ENCODE assay signal across 1 cellular context in genomic region chr6:83859410-83860346, GRCh38.
TF ChIP-seq lines count a peak whose summit lies in the region.

Gene CYB5R4 (plus strand): TSS chr6:83859689. CDS start chr6:83859783, 94 bp downstream.

TF ChIP-seq in K562, 482 proteins besides CTCF, POLR2A, EP300 and RAD21 (continued from another document and continues in another):
- TF ChIP-seq VEZF1 (CRISPR knock-in tag; IDR thresholded peaks at IDR 0.05), result peak; percentile 80
- no peak for TF ChIP-seq NCOA4 (IDR thresholded peaks at IDR 0.05; ENCODE audit: partially characterized antibody)
- TF ChIP-seq CHD4 (IDR thresholded peaks at IDR 0.05; ENCODE audit: insufficient read depth, insufficient replicate concordance, low read depth, low read length, poor library complexity, severe bottlenecking), result no peak
- TF ChIP-seq MTF1 (CRISPR knock-in tag; IDR thresholded peaks at IDR 0.05; ENCODE audit: borderline replicate concordance), result no peak
- TF ChIP-seq ELF2 (CRISPR knock-in tag; IDR thresholded peaks at IDR 0.05), result peak; percentile 98
- no peak for TF ChIP-seq NEUROD1 (IDR thresholded peaks at IDR 0.05; ENCODE audit: borderline replicate concordance, low read depth, low read length, partially characterized antibody)
- TF ChIP-seq TGIF2 (CRISPR knock-in tag; IDR thresholded peaks at IDR 0.05), result peak; percentile 78
- TF ChIP-seq RBM25 (IDR thresholded peaks at IDR 0.05; ENCODE audit: low read depth, low read length, severe bottlenecking), result no peak
- 0 out of 2 replicates have a peak, but pooled peaks have one; percentile 38 for TF ChIP-seq THRB (CRISPR knock-in tag; conservative IDR thresholded peaks at IDR 0.05)
- no peak for TF ChIP-seq ETS2 (tag; IDR thresholded peaks at IDR 0.05; ENCODE audit: borderline replicate concordance, poor library complexity, severe bottlenecking)
- TF ChIP-seq FOXJ3 (CRISPR knock-in tag; IDR thresholded peaks at IDR 0.05), result peak; percentile 79
- peak; percentile 69 for TF ChIP-seq ATF4 (CRISPR knock-in tag; IDR thresholded peaks at IDR 0.05)
- peak; percentile 42 for TF ChIP-seq ASH1L (IDR thresholded peaks at IDR 0.05; ENCODE audit: borderline replicate concordance, low read depth, partially characterized antibody)
- no peak for TF ChIP-seq MAFK (IDR thresholded peaks at IDR 0.05; ENCODE audit: low read length)
- no peak for TF ChIP-seq ZNF253 (CRISPR knock-in tag; conservative IDR thresholded peaks at IDR 0.05)
- no peak for TF ChIP-seq ZNF274 (IDR thresholded peaks at IDR 0.05; ENCODE audit: borderline replicate concordance, low read depth, low read length)
- no peak for TF ChIP-seq CEBPZ (IDR thresholded peaks at IDR 0.05; ENCODE audit: borderline replicate concordance, low read depth, low read length)
- peak; percentile 97 for TF ChIP-seq ZBTB7A (IDR thresholded peaks at IDR 0.05; ENCODE audit: borderline replicate concordance, control insufficient read depth, low read depth, low read length)
- TF ChIP-seq HDAC8 (tag; IDR thresholded peaks at IDR 0.05), result peak; percentile 77; the same call in 1 of the 2 replicates
- TF ChIP-seq HMG20A (CRISPR knock-in tag; conservative IDR thresholded peaks at IDR 0.05), result no peak
- TF ChIP-seq GABPA (tag; conservative IDR thresholded peaks at IDR 0.05; ENCODE audit: low read depth), result peak; percentile 79
- peak; percentile 66; the same call in 1 of the 2 replicates for TF ChIP-seq ZNF134 (CRISPR knock-in tag; conservative IDR thresholded peaks at IDR 0.05)
- TF ChIP-seq ZNF354B (CRISPR knock-in tag; IDR thresholded peaks at IDR 0.05), result no peak
- peak; percentile 90 for TF ChIP-seq ZNF263 (CRISPR knock-in tag; IDR thresholded peaks at IDR 0.05; ENCODE audit: borderline replicate concordance)
- TF ChIP-seq RERE (CRISPR knock-in tag; IDR thresholded peaks at IDR 0.05; ENCODE audit: borderline replicate concordance), result 0 out of 2 replicates have a peak, but pooled peaks have one; percentile 90
- TF ChIP-seq ZNF717 (CRISPR knock-in tag; IDR thresholded peaks at IDR 0.05), result no peak
- peak; percentile 89 for TF ChIP-seq ZBTB9 (CRISPR knock-in tag; IDR thresholded peaks at IDR 0.05)
- no peak for TF ChIP-seq MYBL2 (IDR thresholded peaks at IDR 0.05; ENCODE audit: low read depth)
- TF ChIP-seq MYBL2 (CRISPR knock-in tag; IDR thresholded peaks at IDR 0.05; ENCODE audit: borderline replicate concordance), result no peak
- peak; percentile 78 for TF ChIP-seq THAP12 (CRISPR knock-in tag; IDR thresholded peaks at IDR 0.05)
- TF ChIP-seq GABPB2 (CRISPR knock-in tag; conservative IDR thresholded peaks at IDR 0.05), result no peak
- no peak for TF ChIP-seq NFYB (IDR thresholded peaks at IDR 0.05; ENCODE audit: extremely low read depth, insufficient read length)
- TF ChIP-seq MXD1 (CRISPR knock-in tag; IDR thresholded peaks at IDR 0.05; ENCODE audit: borderline replicate concordance, poor library complexity, severe bottlenecking), result peak; percentile 14
- no peak for TF ChIP-seq BCLAF1 (IDR thresholded peaks at IDR 0.05; ENCODE audit: borderline replicate concordance in 1 of 2, control insufficient read depth in 1 of 2, low read depth in 2 of 2, low read length in 1 of 2)
- peak; percentile 96 for TF ChIP-seq PHF8 (IDR thresholded peaks at IDR 0.05; ENCODE audit: borderline replicate concordance, low read length)
- TF ChIP-seq RFX1 (IDR thresholded peaks at IDR 0.05), result no peak
- TF ChIP-seq CBX8 (IDR thresholded peaks at IDR 0.05; ENCODE audit: borderline replicate concordance, extremely low read depth, low read depth, low read length, poor library complexity, severe bottlenecking), result no peak
- TF ChIP-seq STAT5A (IDR thresholded peaks at IDR 0.05; ENCODE audit: borderline replicate concordance, low read length), result peak; percentile 99
